In genomic region chr5:36657563-36657995, GRCh38 we compare ENCODE assay signal across 9 cellular contexts. TPM values are rescaled to one million over a fixed set of nuclear protein-coding genes. Genes with fewer than 3 reads are reported as not detected.
DNase-seq lines count a peak whose midpoint lies in the region; ATAC-seq and TF ChIP-seq lines count a peak whose summit lies in the region.
"Had no signal": no experiment of that assay in that cellular context is flagged by ENCODE, and none has a peak within 500 bp of the region (broad histone marks: within the 10 kb centered on the region; RNA-seq: fewer than 3 reads in every experiment).

No MANE protein-coding gene starts in this region.

- intact Hi-C loops in left colon (cut with DNase I, micrococcal nuclease), result no loop called here

- H3K4me3 ChIP-seq in astrocyte of the spinal cord (ENCODE audit: low read depth, low read length), result no peak overlapping the region
- H3K4me3 ChIP-seq in tibial nerve, result no peak overlapping the region
- H3K4me3 ChIP-seq: Peyer's patch had no signal

- no peaks in the 10 kb centered on the region for H3K27me3 ChIP-seq in tibial nerve
- H3K27me3 ChIP-seq: Peyer's patch had no signal

- no peaks in the 10 kb centered on the region for H3K36me3 ChIP-seq in tibial nerve
- H3K36me3 ChIP-seq: Peyer's patch had no signal

- TF ChIP-seq POLR2A in tibial nerve (IDR thresholded peaks at IDR 0.05) (no peak), GM18505 (IDR thresholded peaks at IDR 0.05; ENCODE audit: borderline replicate concordance, extremely low read depth, insufficient read depth, insufficient read length) (no peak)

- DNase-seq in LoVo (ENCODE audit: low spot score) (peak; percentile 81), astrocyte of the spinal cord (ENCODE audit: low read depth, low spot score) (peak; percentile 99), left colon (peak; percentile 6 to 23), tibial nerve (ENCODE audit: low spot score in 2 of 2) (peak; percentile 26 to 89), kidney glomerular epithelial cell (lab: John Stamatoyannopoulos, UW) (no peak)
- no peak for DNase-seq in activated CD4-positive, alpha-beta T cell treated with anti-CD3 and anti-CD28 coated beads for 1 hour

- peaks cover 0 to 20% (median 8%) of the 10 kb centered on the region in 4 donors for H3K4me1 ChIP-seq in tibial nerve
- H3K4me1 ChIP-seq: Peyer's patch had no signal

- ATAC-seq in left colon (no peak), GM21423 (IDR thresholded peaks at IDR 0.05; ENCODE audit: unreplicated experiment) (no peak), GM18505 (IDR thresholded peaks at IDR 0.05; ENCODE audit: unreplicated experiment) (no peak)

- in situ Hi-C loops in astrocyte of the spinal cord (cut with HindIII; ENCODE audit: low sequenced_read_pairs), result no loop called here

- H3K9me3 ChIP-seq in tibial nerve, result no peaks in the 10 kb centered on the region
- H3K9me3 ChIP-seq: Peyer's patch had no signal

- WGBS in tibial nerve, 2 donors, result 15 to 18% methylated on average over 5 of the region's 5 CpGs

- peak overlapping the region in 2 of 4 donors; percentile 74 to 77 for H3K27ac ChIP-seq in tibial nerve

- peak; percentile 94 to 98 for TF ChIP-seq EP300 in tibial nerve (IDR thresholded peaks at IDR 0.05)

- TF ChIP-seq CTCF in astrocyte of the spinal cord (IDR thresholded peaks at IDR 0.05; ENCODE audit: low read depth, low read length) (no peak), tibial nerve (IDR thresholded peaks at IDR 0.05) (peak in 1 of 5 experiments; percentile 20)

RNA-seq across cellular contexts. Expression of gene SLC1A3, which starts 51.2 kb away (rescaled TPM):
- 1 to 10 TPM; 1.8 to 2.2 TPM for total RNA-seq in left colon
- total RNA-seq in tibial nerve, result 100 to 1,000 TPM in 1 of 4 donors, 10 to 100 TPM in 3; 22.0 to 123 (median 75.0) TPM

Comparison
In these comparisons a context has a peak if more than half of its experiments do, and no peak if none do; other contexts are left out.
1. DNase-seq: peak in LoVo (single experiment), astrocyte of the spinal cord (single experiment), left colon (2 of 2) and tibial nerve (2 of 2); none in activated CD4-positive, alpha-beta T cell treated with anti-CD3 and anti-CD28 coated beads for 1 hour (single experiment) and kidney glomerular epithelial cell (single experiment).
2. RNA of gene SLC1A3, which starts 51.2 kb away (total RNA-seq): 22.0 to 123 TPM in tibial nerve; 1.8 to 2.2 TPM in left colon; every median in the first group is over 4 times any median in the second.